ENCODE assay signal across 8 cellular contexts in the genomic region with DNA sequence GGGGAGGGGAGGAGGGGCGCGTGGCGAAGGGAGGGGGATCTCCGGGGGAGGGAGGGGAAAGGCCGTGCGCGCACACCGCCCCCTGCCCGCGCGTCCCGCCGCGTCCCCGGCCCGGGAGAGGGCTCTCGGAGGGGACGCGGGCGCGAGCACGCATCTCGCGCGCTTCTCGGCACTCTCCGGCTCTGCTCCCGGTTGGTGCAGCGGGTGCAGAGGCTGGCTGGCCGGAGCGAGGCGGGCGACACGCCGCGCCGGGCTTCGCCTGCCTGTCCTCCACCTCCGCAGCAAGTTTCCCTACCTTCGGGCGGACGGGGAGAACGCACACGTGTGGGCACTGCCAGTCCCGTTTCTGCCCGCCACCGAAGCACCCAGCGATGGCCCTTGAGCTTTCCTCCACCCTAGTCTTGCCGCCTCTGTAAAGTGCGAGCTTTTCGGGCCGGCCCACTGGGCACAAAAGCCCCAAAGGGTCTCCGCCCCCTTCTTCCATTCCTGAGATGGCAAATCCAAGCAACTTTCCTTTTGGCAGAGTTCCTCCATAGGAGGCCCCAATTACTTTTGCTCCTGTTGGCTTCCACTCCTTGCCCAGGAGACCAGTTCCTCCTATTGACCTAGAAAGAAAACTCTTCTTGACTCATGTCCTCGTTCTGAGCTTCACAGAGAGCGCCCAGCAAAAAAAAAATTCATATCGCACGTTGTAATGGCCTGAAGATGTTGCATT. TPM values are rescaled to one million over a fixed set of nuclear protein-coding genes. Genes with fewer than 3 reads are reported as not detected.
DNase-seq lines count a peak whose midpoint lies in the region; ATAC-seq and TF ChIP-seq lines count a peak whose summit lies in the region.

No MANE protein-coding gene starts in this region.

- peaks cover 47% of the 10 kb centered on the region for H3K36me3 Mint-ChIP-seq in activated T-helper 2 cell treated with anti-CD3 and anti-CD28 coated beads, Interferon-gamma antibody, Interleukin-2, Interleukin-4, amounts not matched to agents 10 μg/mL and 5 μg/mL and 100 μg/mL, durations not matched to agents 14 hours and 24 hours and 36 hours (ENCODE audit: low read depth)
- peaks cover 22% of the 10 kb centered on the region for H3K36me3 Mint-ChIP-seq in natural killer cell treated with Interleukin-12 subunit alpha and Interleukin-12 subunit beta and Interleukin-15 and Interleukin-18, amount 100 ng/mL, for 72 hours

- POLR2A ChIA-PET in OCI-LY7 (lab: Charles Lee): interaction anchor here (0.6 to 4.6 kb wide), 14 partner anchors 9 to 449 kb away, joined by 3 to 41 read pairs (median 4); a partner anchor contains a TSS

- TF ChIP-seq CTCF in OCI-LY7 (conservative IDR thresholded peaks at IDR 0.05; ENCODE audit: low read length) (no peak), fibroblast of pulmonary artery (IDR thresholded peaks at IDR 0.05; ENCODE audit: low read length, missing control alignments) (no peak)

- H3K27ac ChIP-seq in OCI-LY7 (ENCODE audit: low read depth, low read length, poor library complexity, severe bottlenecking) (peak overlapping the region; percentile 87), subcutaneous abdominal adipose tissue (ENCODE audit: low read depth, low read length) (peak overlapping the region; percentile 87)

- no TSS peak for BruUV-seq in OCI-LY7 (replicated peaks; lab: Mats Ljungman, UMichigan)

- CTCF ChIA-PET in OCI-LY7 (lab: Charles Lee; ENCODE audit: unreplicated experiment): interaction anchor here (0.6 kb wide), 1 partner anchor 88 kb away, joined by 5 read pairs; no protein-coding TSS in a partner anchor

- H3K36me3 ChIP-seq in OCI-LY7 (ENCODE audit: insufficient read depth, low read length) (peaks cover 44% of the 10 kb centered on the region), subcutaneous abdominal adipose tissue (ENCODE audit: control insufficient read depth in 5 of 5, insufficient read depth in 5 of 5, low read length in 5 of 5) (peaks cover 16 to 39% (median 29%) of the 10 kb centered on the region in 5 donors)

- peaks cover 36% of the 10 kb centered on the region for H3K4me1 Mint-ChIP-seq in activated T-helper 2 cell treated with anti-CD3 and anti-CD28 coated beads, Interferon-gamma antibody, Interleukin-2, Interleukin-4, amounts not matched to agents 10 μg/mL and 5 μg/mL and 100 μg/mL, durations not matched to agents 14 hours and 24 hours and 36 hours (ENCODE audit: low read depth)
- H3K4me1 Mint-ChIP-seq in natural killer cell treated with Interleukin-12 subunit alpha and Interleukin-12 subunit beta and Interleukin-15 and Interleukin-18, amount 100 ng/mL, for 72 hours (ENCODE audit: low read depth in 2 of 2): peaks cover 40 to 43% of the 10 kb centered on the region in 2 donors

- no peaks in the 10 kb centered on the region for H3K27me3 Mint-ChIP-seq in activated T-helper 2 cell treated with anti-CD3 and anti-CD28 coated beads, Interferon-gamma antibody, Interleukin-2, Interleukin-4, amounts not matched to agents 10 μg/mL and 5 μg/mL and 100 μg/mL, durations not matched to agents 14 hours and 24 hours and 36 hours (ENCODE audit: low read depth)
- no peaks in the 10 kb centered on the region for H3K27me3 Mint-ChIP-seq in natural killer cell treated with Interleukin-12 subunit alpha and Interleukin-12 subunit beta and Interleukin-15 and Interleukin-18, amount 100 ng/mL, for 72 hours

- peak overlapping the region; percentile 84 for H3K27ac Mint-ChIP-seq in activated T-helper 2 cell treated with anti-CD3 and anti-CD28 coated beads, Interferon-gamma antibody, Interleukin-2, Interleukin-4, amounts not matched to agents 10 μg/mL and 5 μg/mL and 100 μg/mL, durations not matched to agents 14 hours and 24 hours and 36 hours
- H3K27ac Mint-ChIP-seq in natural killer cell treated with Interleukin-12 subunit alpha and Interleukin-12 subunit beta and Interleukin-15 and Interleukin-18, amount 100 ng/mL, for 72 hours: peak overlapping the region; percentile 90 to 97

- H3K9me3 ChIP-seq in OCI-LY7 (ENCODE audit: low read length) (peaks cover 7% of the 10 kb centered on the region; the same call in 1 of the 2 replicates), subcutaneous abdominal adipose tissue (ENCODE audit: control insufficient read depth in 5 of 5, low read length in 5 of 5) (no peaks in the 10 kb centered on the region)

- ATAC-seq in GM19468 (IDR thresholded peaks at IDR 0.05; ENCODE audit: extremely low read depth, unreplicated experiment): peak; percentile 16
- ATAC-seq in natural killer cell treated with Interleukin-12 subunit alpha and Interleukin-12 subunit beta and Interleukin-15 and Interleukin-18, amount 100 ng/mL, for 72 hours: peak; percentile 68 to 74

- no peaks in the 10 kb centered on the region for H3K9me2 ChIP-seq in OCI-LY7 (ENCODE audit: insufficient read depth, low read length)

- peaks cover 52% of the 10 kb centered on the region for H3K4me1 ChIP-seq in OCI-LY7 (ENCODE audit: insufficient read depth, low read length, poor library complexity, severe bottlenecking)
- peaks cover 16 to 60% (median 48%) of the 10 kb centered on the region in 5 donors for H3K4me1 ChIP-seq in subcutaneous abdominal adipose tissue (ENCODE audit: control insufficient read depth in 5 of 5, insufficient read depth in 5 of 5, low read length in 5 of 5)

- H3K9ac ChIP-seq in subcutaneous abdominal adipose tissue (ENCODE audit: low read length in 5 of 5): peak overlapping the region; percentile 79 to 91 (median 85)

- no peaks in the 10 kb centered on the region for H3K9me3 Mint-ChIP-seq in activated T-helper 2 cell treated with anti-CD3 and anti-CD28 coated beads, Interferon-gamma antibody, Interleukin-2, Interleukin-4, amounts not matched to agents 10 μg/mL and 5 μg/mL and 100 μg/mL, durations not matched to agents 14 hours and 24 hours and 36 hours
- no peaks in the 10 kb centered on the region for H3K9me3 Mint-ChIP-seq in natural killer cell treated with Interleukin-12 subunit alpha and Interleukin-12 subunit beta and Interleukin-15 and Interleukin-18, amount 100 ng/mL, for 72 hours

- H4K20me1 ChIP-seq in OCI-LY7 (ENCODE audit: insufficient read depth, low read length): no peaks in the 10 kb centered on the region

- peak overlapping the region; percentile 100 for H3K4me2 ChIP-seq in OCI-LY7 (ENCODE audit: low read length)

- H3K4me3 ChIP-seq in OCI-LY7 (ENCODE audit: low read depth, low read length, poor library complexity, severe bottlenecking) (peak overlapping the region; percentile 91), fibroblast of pulmonary artery (replicated peaks; ENCODE audit: low read depth, low read length) (peak overlapping the region; percentile 78), subcutaneous abdominal adipose tissue (ENCODE audit: low read depth in 1 of 5, low read length in 5 of 5) (peak overlapping the region; percentile 74 to 91 (median 81))

- H3K4me3 Mint-ChIP-seq in activated T-helper 2 cell treated with anti-CD3 and anti-CD28 coated beads, Interferon-gamma antibody, Interleukin-2, Interleukin-4, amounts not matched to agents 10 μg/mL and 5 μg/mL and 100 μg/mL, durations not matched to agents 14 hours and 24 hours and 36 hours (ENCODE audit: low read depth): peak overlapping the region; percentile 91
- peak overlapping the region; percentile 96 for H3K4me3 Mint-ChIP-seq in natural killer cell treated with Interleukin-12 subunit alpha and Interleukin-12 subunit beta and Interleukin-15 and Interleukin-18, amount 100 ng/mL, for 72 hours

- peak overlapping the region; percentile 20; the same call in 1 of the 2 replicates for H2AFZ ChIP-seq in OCI-LY7 (ENCODE audit: low read length)

- DNase-seq in COLO829 (ENCODE audit: low spot score): peak; percentile 66
- DNase-seq in HK-2 (ENCODE audit: unreplicated experiment): peak; percentile 68
- DNase-seq in OCI-LY7 (ENCODE audit: low spot score): peak; percentile 88
- DNase-seq in activated T-helper 2 cell treated with anti-CD3 and anti-CD28 coated beads, Interferon-gamma antibody, Interleukin-2, Interleukin-4, amounts not matched to agents 10 μg/mL and 5 μg/mL and 100 μg/mL, durations not matched to agents 14 hours and 24 hours and 36 hours (ENCODE audit: low spot score): peak; percentile 71
- peak; percentile 70 for DNase-seq in fibroblast of pulmonary artery (ENCODE audit: low read depth)
- peak; percentile 81 for DNase-seq in natural killer cell treated with Interleukin-12 subunit alpha and Interleukin-12 subunit beta and Interleukin-15 and Interleukin-18, amount 100 ng/mL, for 72 hours (ENCODE audit: low spot score)

- H3K27me3 ChIP-seq in subcutaneous abdominal adipose tissue (ENCODE audit: control insufficient read depth in 5 of 5, insufficient read depth in 4 of 5, low read length in 5 of 5): no peaks in the 10 kb centered on the region

- H3K79me2 ChIP-seq in OCI-LY7 (ENCODE audit: insufficient read depth, low read depth, low read length): peaks cover 38% of the 10 kb centered on the region

- intact Hi-C loops in OCI-LY7 (cut with micrococcal nuclease; ENCODE audit: unreplicated experiment): loop anchor here (1.0 kb wide), 3 partner anchors 19 to 40 kb away; no protein-coding TSS in a partner anchor
- intact Hi-C loops in activated T-helper 2 cell treated with anti-CD3 and anti-CD28 coated beads, Interferon-gamma antibody, Interleukin-2, Interleukin-4, amounts not matched to agents 10 μg/mL and 5 μg/mL and 100 μg/mL, durations not matched to agents 14 hours and 24 hours and 36 hours (cut with micrococcal nuclease): loop anchor here (1.0 to 5.0 kb wide), 5 partner anchors 20 to 174 kb away; a partner anchor contains a TSS

RNA-seq across cellular contexts. Expression of a gene that starts 0.4 kb away (rescaled TPM):
- total RNA-seq in OCI-LY7 (2014; rRNA removed; shearing (Covaris generic)): 18.9 and 25.8 TPM in 2 replicates
- 26.9 and 32.0 TPM in 2 replicates for total RNA-seq in OCI-LY7 (2022)
- total RNA-seq in activated T-helper 2 cell treated with anti-CD3 and anti-CD28 coated beads, Interferon-gamma antibody, Interleukin-2, Interleukin-4, amounts not matched to agents 10 μg/mL and 5 μg/mL and 100 μg/mL, durations not matched to agents 14 hours and 24 hours and 36 hours: 20.2 TPM in 2 replicates
- total RNA-seq in natural killer cell treated with Interleukin-12 subunit alpha and Interleukin-12 subunit beta and Interleukin-15 and Interleukin-18, amount 100 ng/mL, for 72 hours: 10 to 100 TPM; 26.0 to 43.2 TPM

RNA-seq across cellular contexts. Expression of a gene that starts 0.6 kb away (rescaled TPM):
- 26.1 and 31.6 TPM in 2 replicates for total RNA-seq in OCI-LY7 (2014; rRNA removed; shearing (Covaris generic))
- total RNA-seq in OCI-LY7 (2022): 58.2 and 66.5 TPM in 2 replicates
- 44.9 and 45.5 TPM in 2 replicates for total RNA-seq in activated T-helper 2 cell treated with anti-CD3 and anti-CD28 coated beads, Interferon-gamma antibody, Interleukin-2, Interleukin-4, amounts not matched to agents 10 μg/mL and 5 μg/mL and 100 μg/mL, durations not matched to agents 14 hours and 24 hours and 36 hours
- total RNA-seq in natural killer cell treated with Interleukin-12 subunit alpha and Interleukin-12 subunit beta and Interleukin-15 and Interleukin-18, amount 100 ng/mL, for 72 hours: 10 to 100 TPM; 34.6 to 53.1 TPM

RNA-seq across cellular contexts. Expression of a gene that starts 26.0 kb away (rescaled TPM):
- total RNA-seq in OCI-LY7 (2014; rRNA removed; shearing (Covaris generic)): 48.6 and 51.7 TPM in 2 replicates
- total RNA-seq in OCI-LY7 (2022): 153 and 207 TPM in 2 replicates
- total RNA-seq in activated T-helper 2 cell treated with anti-CD3 and anti-CD28 coated beads, Interferon-gamma antibody, Interleukin-2, Interleukin-4, amounts not matched to agents 10 μg/mL and 5 μg/mL and 100 μg/mL, durations not matched to agents 14 hours and 24 hours and 36 hours: 200 and 208 TPM in 2 replicates
- 10 to 100 TPM; 53.0 to 81.0 TPM for total RNA-seq in natural killer cell treated with Interleukin-12 subunit alpha and Interleukin-12 subunit beta and Interleukin-15 and Interleukin-18, amount 100 ng/mL, for 72 hours

RNA-seq across cellular contexts. Expression of a gene that starts 50.9 kb away (rescaled TPM):
- total RNA-seq in OCI-LY7 (2014; rRNA removed; shearing (Covaris generic)): 1.4 and 7.0 TPM in 2 replicates
- total RNA-seq in OCI-LY7 (2022): 5.1 and 8.4 TPM in 2 replicates
- 38.5 and 40.1 TPM in 2 replicates for total RNA-seq in activated T-helper 2 cell treated with anti-CD3 and anti-CD28 coated beads, Interferon-gamma antibody, Interleukin-2, Interleukin-4, amounts not matched to agents 10 μg/mL and 5 μg/mL and 100 μg/mL, durations not matched to agents 14 hours and 24 hours and 36 hours
- total RNA-seq in natural killer cell treated with Interleukin-12 subunit alpha and Interleukin-12 subunit beta and Interleukin-15 and Interleukin-18, amount 100 ng/mL, for 72 hours: 10 to 100 TPM in 1 of 2 donors, 1 to 10 TPM in 1; 5.8 to 13.3 TPM

Comparison
In these comparisons a context has a peak if more than half of its experiments do, and no peak if none do; other contexts are left out.
1. Peak in every context shown above with its lines: DNase-seq, ATAC-seq, H3K4me3 ChIP-seq and H3K27ac ChIP-seq.